Comparison of ENCODE assay signal across 35 cellular contexts in the genomic region with DNA sequence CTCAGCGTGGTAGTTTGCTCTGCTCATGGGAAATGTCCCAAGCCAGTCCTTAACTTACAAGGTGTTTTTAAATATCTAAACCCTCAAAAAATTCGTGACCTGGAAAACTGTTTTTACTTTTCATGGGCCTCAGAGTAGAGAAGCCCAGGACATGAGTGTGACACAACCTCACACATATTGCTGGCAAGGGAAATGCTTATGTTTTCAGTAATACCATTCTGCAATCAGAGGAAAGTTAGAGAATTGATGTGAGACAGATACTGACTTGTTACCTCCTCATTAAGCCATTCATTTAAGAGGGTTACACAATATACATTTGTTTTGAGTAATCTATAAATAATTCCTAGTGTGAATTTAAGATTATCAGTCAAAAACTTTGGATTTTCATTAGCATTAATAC.
"Had no signal": no experiment of that assay in that cellular context is flagged by ENCODE, and none has a peak within 500 bp of the region (broad histone marks: within the 10 kb centered on the region; RNA-seq: fewer than 3 reads in every experiment).

No MANE protein-coding gene starts in this region.

- H3K27me3 ChIP-seq: MG63 had no signal

- H3K4me3 ChIP-seq: MG63 had no signal

- H3K36me3 ChIP-seq: MG63 had no signal

- H3K27ac ChIP-seq: KMS-11 had no signal

- H3K9me3 ChIP-seq: MG63 had no signal

- DNase-seq: Karpas-422, Kasumi-1, KBM-7, KG1, MG63, MM.1S, MV-4-11, NCI-H1048, NCI-H1092, NCI-H1092 treated with DMSO at 0.1 percent for 48 hours, NCI-H1105, NCI-H1105 treated with DMSO at 0.1 percent for 48 hours, NCI-H1417, NCI-H1417 treated with DMSO at 0.1 percent for 48 hours, NCI-H1436, NCI-H1436 treated with DMSO at 0.1 percent for 48 hours, NCI-H146, NCI-H1694, NCI-H1694 treated with DMSO at 0.1 percent for 48 hours, NCI-H187, NCI-H187 treated with DMSO at 0.1 percent for 48 hours, NCI-H1930, NCI-H2029, NCI-H2029 treated with DMSO at 0.1 percent for 48 hours, NCI-H2081, NCI-H2081 treated with DMSO at 0.1 percent for 48 hours, NCI-H2107, NCI-H2171, NCI-H2171 treated with DMSO at 0.1 percent for 48 hours, NCI-H2227 treated with DMSO at 0.1 percent for 48 hours, NCI-H226, NCI-H345, NCI-H446, NCI-H446 treated with DMSO at 0.1 percent for 48 hours had no signal
